ENCODE assay signal across 8 cellular contexts in the genomic region with DNA sequence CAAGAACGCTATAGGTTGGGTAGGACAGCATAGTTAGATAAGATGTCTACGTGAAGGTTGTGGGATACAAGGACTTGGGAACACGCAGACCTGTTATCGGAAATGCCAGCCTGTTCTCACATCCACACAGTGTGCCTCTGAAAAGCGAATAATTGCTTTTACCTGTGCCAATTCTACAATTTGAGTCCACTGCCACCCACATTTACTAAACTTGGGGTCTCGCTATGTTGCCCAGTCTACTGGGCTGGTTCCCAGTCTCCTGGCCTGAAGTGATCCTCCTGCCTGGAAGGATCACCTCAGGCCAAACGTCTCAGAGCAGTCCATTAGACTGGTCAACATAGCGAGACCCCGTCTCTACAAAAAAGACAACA. TPM values are rescaled to one million over a fixed set of nuclear protein-coding genes. Genes with fewer than 3 reads are reported as not detected.
DNase-seq lines count a peak whose midpoint lies in the region; ATAC-seq and TF ChIP-seq lines count a peak whose summit lies in the region.

No MANE protein-coding gene starts in this region.

- H3K4me3 Mint-ChIP-seq in GM23338 = peak overlapping the region; percentile 93

- H3K9ac ChIP-seq in skeletal muscle satellite cell (ENCODE audit: low read depth, low read length) = peak overlapping the region; percentile 97

- no peaks in the 10 kb centered on the region for H3K9me3 ChIP-seq in skeletal muscle satellite cell (replicated peaks; ENCODE audit: low read length)

- TF ChIP-seq CTCF in GM23338 (conservative IDR thresholded peaks at IDR 0.05; ENCODE audit: low read depth in 2 of 2) = no peak
- no peak for TF ChIP-seq CTCF in WI38 (IDR thresholded peaks at IDR 0.05; ENCODE audit: low read depth, low read length)
- TF ChIP-seq CTCF in foreskin keratinocyte (conservative IDR thresholded peaks at IDR 0.05) = no peak

- H3K27ac ChIP-seq in GM23338 (ENCODE audit: low read depth) (peak overlapping the region; percentile 96), foreskin keratinocyte (peak overlapping the region; percentile 98)

- H3K27me3 Mint-ChIP-seq in GM23338 (ENCODE audit: insufficient read depth, low read depth, poor library complexity) = peaks cover 2% of the 10 kb centered on the region

- no peak overlapping the region for H2AFZ ChIP-seq in GM23338

- peaks cover 5% of the 10 kb centered on the region; the same call in 2 of the 3 replicates for H3K4me1 Mint-ChIP-seq in GM23338

- H3K4me1 ChIP-seq in GM23338 (ENCODE audit: insufficient read depth) = no peaks in the 10 kb centered on the region; the same call in 1 of the 2 replicates
- peaks cover 3% of the 10 kb centered on the region for H3K4me1 ChIP-seq in foreskin keratinocyte
- peaks cover 6% of the 10 kb centered on the region for H3K4me1 ChIP-seq in skeletal muscle satellite cell (ENCODE audit: control insufficient read depth, insufficient read depth, low read length)

- H4K20me1 ChIP-seq in GM23338 (replicated peaks; ENCODE audit: insufficient read depth) = peaks cover 22% of the 10 kb centered on the region

- peaks cover 15% of the 10 kb centered on the region for H3K36me3 Mint-ChIP-seq in GM23338 (ENCODE audit: low read depth)

- H3K9me2 ChIP-seq in GM23338 (ENCODE audit: insufficient read depth) = peaks cover 3% of the 10 kb centered on the region; the same call in 1 of the 2 replicates

- DNase-seq in GM23338 (ENCODE audit: low spot score) (no peak), foreskin keratinocyte (no peak), dedifferentiated amniotic fluid mesenchymal stem cell (ENCODE audit: extremely low spot score) (no peak), DMS153 (lab: John Stamatoyannopoulos, UW) (no peak)

- no peaks in the 10 kb centered on the region for H3K27me3 ChIP-seq in GM23338 (ENCODE audit: insufficient read depth)
- H3K27me3 ChIP-seq in foreskin keratinocyte = no peaks in the 10 kb centered on the region
- no peaks in the 10 kb centered on the region for H3K27me3 ChIP-seq in skeletal muscle satellite cell (ENCODE audit: control insufficient read depth, insufficient read depth, low read length)

- H3K9me3 Mint-ChIP-seq in GM23338 = peaks cover 3% of the 10 kb centered on the region; the same call in 1 of the 3 replicates

- H3K4me3 ChIP-seq in GM23338 (peak overlapping the region; percentile 92), WI38 (ENCODE audit: low read depth, low read length) (peak overlapping the region; percentile 96), skeletal muscle satellite cell (ENCODE audit: low read length) (peak overlapping the region; percentile 95)

- H3K27ac Mint-ChIP-seq in GM23338 = peak overlapping the region; percentile 99

- H3K4me2 ChIP-seq in GM23338 (peak overlapping the region; percentile 71), skeletal muscle satellite cell (ENCODE audit: low read length) (peak overlapping the region; percentile 97)

- H3F3A ChIP-seq in GM23338 (replicated peaks; ENCODE audit: low read depth) = no peaks in the 10 kb centered on the region

- H3K36me3 ChIP-seq in GM23338 (ENCODE audit: insufficient read depth) (no peaks in the 10 kb centered on the region), skeletal muscle satellite cell (ENCODE audit: insufficient read depth, low read length) (no peaks in the 10 kb centered on the region)

- peaks cover 38% of the 10 kb centered on the region for H3K79me2 ChIP-seq in GM23338 (replicated peaks; ENCODE audit: insufficient read depth)

- peak; percentile 1; the same call in 1 of the 3 replicates for ATAC-seq in GM23338
- no peak for ATAC-seq in foreskin keratinocyte
- no peak for ATAC-seq in HG02973 (IDR thresholded peaks at IDR 0.05; ENCODE audit: unreplicated experiment)
- no peak for ATAC-seq in HG02759 (IDR thresholded peaks at IDR 0.05; ENCODE audit: unreplicated experiment)

TF ChIP-seq in GM23338, 12 proteins besides CTCF, POLR2A, EP300 and RAD21:
- no peak for TF ChIP-seq ZNF462 (CRISPR knock-in tag; IDR thresholded peaks at IDR 0.05)
- no peak for TF ChIP-seq JUNB (IDR thresholded peaks at IDR 0.05; ENCODE audit: unreplicated experiment)
- TF ChIP-seq ZNF331 (CRISPR knock-in tag; IDR thresholded peaks at IDR 0.05; ENCODE audit: low read depth) = no peak
- TF ChIP-seq EZH2 (IDR thresholded peaks at IDR 0.05; ENCODE audit: low read depth, unreplicated experiment) = no peak
- TF ChIP-seq NANOG (IDR thresholded peaks at IDR 0.05; ENCODE audit: borderline replicate concordance) = no peak
- TF ChIP-seq EZH2phosphoT487 (IDR thresholded peaks at IDR 0.05; ENCODE audit: unreplicated experiment) = no peak
- TF ChIP-seq ZNF114 (CRISPR knock-in tag; IDR thresholded peaks at IDR 0.05) = no peak
- TF ChIP-seq CREB1 (CRISPR knock-in tag; IDR thresholded peaks at IDR 0.05; ENCODE audit: low read depth) = no peak
- no peak for TF ChIP-seq ETS1 (IDR thresholded peaks at IDR 0.05)

RNA-seq across cellular contexts. Expression of gene INO80, which starts 0.8 kb away (rescaled TPM):
- 23.1 and 24.9 TPM in 2 replicates for total RNA-seq in GM23338 (2014; rRNA removed; shearing (Covaris generic))
- polyA plus RNA-seq in GM23338 (2016; fragmentation: Nextera tagmentation; extraction: Ambion mirVana) = 6.5 and 7.6 TPM in 2 replicates
- 23.4 and 25.3 TPM in 2 replicates for total RNA-seq in foreskin keratinocyte
- polyA plus RNA-seq in foreskin keratinocyte = 6.4 and 9.3 TPM in 2 replicates
- total RNA-seq in skeletal muscle satellite cell (2012; rRNA removed) = 12.7 and 19.5 TPM in 2 replicates
